In the genomic region with DNA sequence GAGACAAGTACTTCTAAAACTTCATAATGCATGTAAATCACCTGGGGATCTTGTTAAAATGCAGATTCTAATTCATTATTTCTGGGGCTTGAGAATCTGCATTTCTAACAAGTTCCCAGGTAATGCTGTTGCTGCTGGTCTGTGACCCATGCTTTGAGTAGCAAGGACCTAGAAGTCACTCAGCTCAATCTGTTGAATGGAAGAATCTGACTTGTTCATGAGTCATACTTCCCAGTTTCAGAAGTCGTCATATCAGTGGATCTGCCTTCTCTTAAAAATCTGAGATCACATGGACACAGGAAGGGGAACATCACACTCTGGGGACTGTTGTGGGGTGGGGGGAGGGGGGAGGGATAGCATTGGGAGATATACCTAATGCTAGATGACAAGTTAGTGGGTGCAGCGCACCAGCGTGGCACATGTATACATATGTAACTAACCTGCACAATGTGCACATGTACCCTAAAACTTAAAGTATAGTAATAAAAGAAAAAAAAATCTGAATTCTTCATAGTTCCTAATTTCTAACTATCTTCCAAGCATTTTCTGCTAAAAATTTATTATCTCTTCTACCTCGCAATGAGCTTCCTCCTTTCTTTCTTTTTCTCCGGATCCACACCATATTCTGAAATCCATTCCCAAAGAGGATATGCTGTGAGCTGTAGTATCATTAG, we compare ENCODE assay signal across 9 cellular contexts. TPM values are rescaled to one million over a fixed set of nuclear protein-coding genes. Genes with fewer than 3 reads are reported as not detected.
A peak's percentile ranks its signal among the peaks of the same experiment; 100 is the strongest.
DNase-seq lines count a peak whose midpoint lies in the region; ATAC-seq and TF ChIP-seq lines count a peak whose summit lies in the region.
"Not testable (repeated sequence)": the region's sequence is repeated elsewhere in the genome, so short reads cannot be mapped to it uniquely, and the experiment has no call there.
"Had no signal": no experiment of that assay in that cellular context is flagged by ENCODE, and none has a peak within 500 bp of the region (broad histone marks: within the 10 kb centered on the region; RNA-seq: fewer than 3 reads in every experiment).

No MANE protein-coding gene starts in this region.

- TF ChIP-seq CTCF in A673 (conservative IDR thresholded peaks at IDR 0.05; ENCODE audit: low read depth, low read length); epithelial cell of esophagus (IDR thresholded peaks at IDR 0.05; ENCODE audit: insufficient read depth, low read depth, low read length, missing control alignments): not testable (repeated sequence)

- H3K4me1 ChIP-seq in A673 (ENCODE audit: insufficient read depth, low read length, poor library complexity, severe bottlenecking), result not testable (repeated sequence)
- H3K4me1 ChIP-seq in naive thymus-derived CD4-positive, alpha-beta T cell (ENCODE audit: control insufficient read depth in 2 of 2, insufficient read depth in 2 of 2, low read length in 2 of 2), result peaks cover 13 to 50% of the 10 kb centered on the region in 2 donors

- not testable (repeated sequence) for H3K27me3 ChIP-seq in A673 (replicated peaks; ENCODE audit: insufficient read depth, low read depth, low read length, poor library complexity); naive thymus-derived CD4-positive, alpha-beta T cell (ENCODE audit: control insufficient read depth in 2 of 2, insufficient read depth in 2 of 2, low read length in 2 of 2)

- POLR2A ChIA-PET in A673 (lab: Charles Lee; ENCODE audit: low non-redundant PET); activated CD4-positive, alpha-beta T cell treated with anti-CD3 and anti-CD28 coated beads, Interleukin-2, amount 10 ng/mL, durations not matched to agents 7 days and 5 days (lab: Charles Lee): not testable (repeated sequence)
- POLR2A ChIA-PET in naive thymus-derived CD4-positive, alpha-beta T cell (lab: Charles Lee), result interaction anchor here (0.5 to 1.6 kb wide), 4 partner anchors 15 to 103 kb away, joined by 3 to 5 read pairs (median 4); no protein-coding TSS in a partner anchor

- not testable (repeated sequence) for H3K4me3 Mint-ChIP-seq in activated CD4-positive, alpha-beta T cell treated with anti-CD3 and anti-CD28 coated beads, Interleukin-2, amount 10 ng/mL, durations not matched to agents 7 days and 5 days
- H3K4me3 Mint-ChIP-seq in naive thymus-derived CD4-positive, alpha-beta T cell, result peak overlapping the region in 3 of 10 donors; percentile 3 to 32 (median 12)

- not testable (repeated sequence) for H3K9me3 ChIP-seq in A673 (ENCODE audit: low read depth, low read length, poor library complexity, severe bottlenecking); naive thymus-derived CD4-positive, alpha-beta T cell (ENCODE audit: control insufficient read depth in 2 of 3, low read length in 3 of 3)

- not testable (repeated sequence) for H3K9me3 Mint-ChIP-seq in activated CD4-positive, alpha-beta T cell treated with anti-CD3 and anti-CD28 coated beads, Interleukin-2, amount 10 ng/mL, durations not matched to agents 7 days and 5 days; naive thymus-derived CD4-positive, alpha-beta T cell

- not testable (repeated sequence) for H3K36me3 Mint-ChIP-seq in activated CD4-positive, alpha-beta T cell treated with anti-CD3 and anti-CD28 coated beads, Interleukin-2, amount 10 ng/mL, durations not matched to agents 7 days and 5 days (ENCODE audit: low read depth); naive thymus-derived CD4-positive, alpha-beta T cell

- not testable (repeated sequence) for H3K27ac ChIP-seq in A673 (ENCODE audit: low read depth, low read length, poor library complexity, severe bottlenecking); naive thymus-derived CD4-positive, alpha-beta T cell (ENCODE audit: low read depth, low read length)

- not testable (repeated sequence) for BruUV-seq in A673 (replicated peaks; lab: Mats Ljungman, UMichigan)

- not testable (repeated sequence) for H3K27me3 Mint-ChIP-seq in activated CD4-positive, alpha-beta T cell treated with anti-CD3 and anti-CD28 coated beads, Interleukin-2, amount 10 ng/mL, durations not matched to agents 7 days and 5 days; naive thymus-derived CD4-positive, alpha-beta T cell

- peak overlapping the region; percentile 31 for H3K27ac Mint-ChIP-seq in activated CD4-positive, alpha-beta T cell treated with anti-CD3 and anti-CD28 coated beads, Interleukin-2, amount 10 ng/mL, durations not matched to agents 7 days and 5 days
- peak overlapping the region in 5 of 9 donors; percentile 69 to 88 (median 73) for H3K27ac Mint-ChIP-seq in naive thymus-derived CD4-positive, alpha-beta T cell

- intact Hi-C loops in A673 (cut with micrococcal nuclease; ENCODE audit: unreplicated experiment); naive thymus-derived CD4-positive, alpha-beta T cell (cut with micrococcal nuclease): not testable (repeated sequence)

- not testable (repeated sequence) for H3K36me3 ChIP-seq in A673 (ENCODE audit: insufficient read depth, low read length, poor library complexity, severe bottlenecking); naive thymus-derived CD4-positive, alpha-beta T cell (ENCODE audit: control insufficient read depth in 2 of 3, insufficient read depth in 3 of 3, low read length in 3 of 3)

- H3K4me1 Mint-ChIP-seq in activated CD4-positive, alpha-beta T cell treated with anti-CD3 and anti-CD28 coated beads, Interleukin-2, amount 10 ng/mL, durations not matched to agents 7 days and 5 days, result peaks cover 57% of the 10 kb centered on the region
- peaks cover 61 to 85% (median 76%) of the 10 kb centered on the region in 7 donors for H3K4me1 Mint-ChIP-seq in naive thymus-derived CD4-positive, alpha-beta T cell

- DNase-seq in A673 (ENCODE audit: low spot score) (peak; percentile 46), NOMO-1 (lab: John Stamatoyannopoulos, UW; ENCODE audit: unreplicated experiment in 2 of 2) (peak; percentile 32 to 93), epithelial cell of esophagus (ENCODE audit: low read depth) (peak; percentile 86)
- DNase-seq in activated CD4-positive, alpha-beta T cell treated with anti-CD3 and anti-CD28 coated beads, Interleukin-2, amount 10 ng/mL, durations not matched to agents 7 days and 5 days, result peak; percentile 12
- not testable (repeated sequence) for DNase-seq in naive thymus-derived CD4-positive, alpha-beta T cell

- ATAC-seq in GM18511 (IDR thresholded peaks at IDR 0.05; ENCODE audit: unreplicated experiment), result peak; percentile 88
- peak; percentile 76 for ATAC-seq in GM21717 (IDR thresholded peaks at IDR 0.05; ENCODE audit: unreplicated experiment)
- peak; percentile 60 for ATAC-seq in HG03103 (IDR thresholded peaks at IDR 0.05; ENCODE audit: low read depth, unreplicated experiment)
- ATAC-seq in naive thymus-derived CD4-positive, alpha-beta T cell, result peak; percentile 73

- H3K4me3 ChIP-seq in A673 (ENCODE audit: low read depth, low read length, poor library complexity, severe bottlenecking); epithelial cell of esophagus (ENCODE audit: low read length); naive thymus-derived CD4-positive, alpha-beta T cell (ENCODE audit: low read length): not testable (repeated sequence)

- CTCF ChIA-PET in A673 (lab: Charles Lee), result not testable (repeated sequence)
- CTCF ChIA-PET in activated CD4-positive, alpha-beta T cell treated with anti-CD3 and anti-CD28 coated beads, Interleukin-2, amount 10 ng/mL, durations not matched to agents 7 days and 5 days (lab: Charles Lee), result interaction anchor here (0.6 to 1.7 kb wide), 4 partner anchors 15 to 34 kb away, joined by 3 read pairs; no protein-coding TSS in a partner anchor
- CTCF ChIA-PET in naive thymus-derived CD4-positive, alpha-beta T cell (lab: Charles Lee), result interaction anchor here (1.0 kb wide), 1 partner anchor 41 kb away, joined by 5 read pairs; no protein-coding TSS in a partner anchor

RNA-seq across cellular contexts. Expression of gene CHST2, which starts 46.2 kb away (rescaled TPM):
- 0.64 and 0.66 TPM in 2 replicates for total RNA-seq in A673 (2021)
- total RNA-seq in activated CD4-positive, alpha-beta T cell treated with anti-CD3 and anti-CD28 coated beads, Interleukin-2, amount 10 ng/mL, durations not matched to agents 7 days and 5 days, result 1 to 10 TPM; 1.3 to 1.7 TPM
- 10 to 100 TPM in 1 of 5 experiments, 1 to 10 TPM in 4; 3.4 to 12.3 (median 4.5) TPM for total RNA-seq in naive thymus-derived CD4-positive, alpha-beta T cell
- 10 to 100 TPM in 1 of 2 donors, 1 to 10 TPM in 1; 6.6 to 11.5 TPM for polyA plus RNA-seq in naive thymus-derived CD4-positive, alpha-beta T cell
- total RNA-seq: HepG2 had no signal
- polyA plus RNA-seq: HepG2 had no signal
